Comparison of ENCODE assay signal across 8 cellular contexts in genomic region chr15:72227192-72227586, GRCh38. TPM values are rescaled to one million over a fixed set of nuclear protein-coding genes. Genes with fewer than 3 reads are reported as not detected.
DNase-seq lines count a peak whose midpoint lies in the region; ATAC-seq, FAIRE-seq and TF ChIP-seq lines count a peak whose summit lies in the region.

No MANE protein-coding gene starts in this region.

- H3K4me1 ChIP-seq in lung (ENCODE audit: control insufficient read depth in 2 of 2, insufficient read depth in 2 of 2, low read length in 2 of 2), result peaks cover 10 to 18% of the 10 kb centered on the region in 2 donors
- H3K4me1 ChIP-seq in thymus (ENCODE audit: control insufficient read depth, insufficient read depth, low read length), result peaks cover 8% of the 10 kb centered on the region

- FAIRE-seq in RCC 7860 (lab: Jason Lieb, UNC), result peak; percentile 71

- H3K9me3 ChIP-seq in lung (ENCODE audit: control insufficient read depth in 2 of 2, insufficient read depth in 1 of 2, low read length in 1 of 2) (no peaks in the 10 kb centered on the region), thymus (ENCODE audit: control insufficient read depth) (no peaks in the 10 kb centered on the region)

- H3K36me3 ChIP-seq in lung (ENCODE audit: control insufficient read depth in 2 of 2, insufficient read depth in 2 of 2, low read length in 2 of 2), result peaks cover 0 to 4% of the 10 kb centered on the region in 2 donors
- H3K36me3 ChIP-seq in thymus (ENCODE audit: control insufficient read depth, insufficient read depth), result peaks cover 4% of the 10 kb centered on the region

- DNase-seq in GM12864 (ENCODE audit: low read depth), result no peak
- DNase-seq in RCC 7860 (ENCODE audit: low spot score), result peak; percentile 90
- no peak for DNase-seq in lung (ENCODE audit: low spot score)
- DNase-seq in NCI-H1930 (lab: John Stamatoyannopoulos, UW), result no peak

- no peak for ATAC-seq in lung (ENCODE audit: insufficient read depth, low FRiP score)
- no peak for ATAC-seq in GM21381 (IDR thresholded peaks at IDR 0.05; ENCODE audit: unreplicated experiment)
- no peak for ATAC-seq in HG03139 (IDR thresholded peaks at IDR 0.05; ENCODE audit: unreplicated experiment)

- TF ChIP-seq CTCF in GM12864 (IDR thresholded peaks at IDR 0.05; ENCODE audit: low read depth, low read length, missing control alignments), result no peak
- TF ChIP-seq CTCF in lung (IDR thresholded peaks at IDR 0.05; ENCODE audit: control extremely low read depth, extremely low read depth), result no peak

- H3K27ac ChIP-seq in angular gyrus (ENCODE audit: low read depth, low read length) (peak overlapping the region; percentile 52), lung (ENCODE audit: low read depth in 1 of 2, low read length in 1 of 2) (peak overlapping the region; percentile 47 to 86), thymus (ENCODE audit: low read depth) (peak overlapping the region; percentile 83)

- H3K4me3 ChIP-seq in GM12864 (ENCODE audit: low read depth, low read length) (peak overlapping the region; percentile 79), lung (no peak overlapping the region), thymus (ENCODE audit: low read length) (no peak overlapping the region)

- H3K27me3 ChIP-seq in lung (ENCODE audit: control insufficient read depth, insufficient read depth), result no peaks in the 10 kb centered on the region
- H3K27me3 ChIP-seq in thymus (ENCODE audit: control insufficient read depth, insufficient read depth), result no peaks in the 10 kb centered on the region

- 39 to 46% methylated on average over 8 of the region's 8 CpGs for WGBS in lung, 2 donors
- WGBS in thymus, result 73% methylated on average over 8 of the region's 8 CpGs

RNA-seq across cellular contexts. Expression of gene PKM, which starts 3.8 kb away (rescaled TPM):
- total RNA-seq in lung, result 100 to 1,000 TPM; 298 to 711 TPM
- 100 to 1,000 TPM; 235 to 867 TPM for polyA plus RNA-seq in lung
- polyA plus RNA-seq in thymus, result 199 TPM

RNA-seq across cellular contexts. Expression of gene GRAMD2A, which starts 29.6 kb away (rescaled TPM):
- total RNA-seq in lung, result 10 to 100 TPM in 1 of 2 donors, 1 to 10 TPM in 1; 4.0 to 25.2 TPM
- polyA plus RNA-seq in lung (10 to 100 TPM in 1 of 2 donors, 1 to 10 TPM in 1; 8.4 to 13.0 TPM), thymus (0.52 TPM)

RNA-seq across cellular contexts. Expression of gene PARP6, which starts 45.2 kb away (rescaled TPM):
- 10 to 100 TPM; 55.3 to 73.9 TPM for total RNA-seq in lung
- polyA plus RNA-seq in lung, result 10 to 100 TPM; 33.7 to 64.5 TPM
- 125 TPM for polyA plus RNA-seq in thymus
